ENCODE assay signal across 11 cellular contexts in the genomic region with DNA sequence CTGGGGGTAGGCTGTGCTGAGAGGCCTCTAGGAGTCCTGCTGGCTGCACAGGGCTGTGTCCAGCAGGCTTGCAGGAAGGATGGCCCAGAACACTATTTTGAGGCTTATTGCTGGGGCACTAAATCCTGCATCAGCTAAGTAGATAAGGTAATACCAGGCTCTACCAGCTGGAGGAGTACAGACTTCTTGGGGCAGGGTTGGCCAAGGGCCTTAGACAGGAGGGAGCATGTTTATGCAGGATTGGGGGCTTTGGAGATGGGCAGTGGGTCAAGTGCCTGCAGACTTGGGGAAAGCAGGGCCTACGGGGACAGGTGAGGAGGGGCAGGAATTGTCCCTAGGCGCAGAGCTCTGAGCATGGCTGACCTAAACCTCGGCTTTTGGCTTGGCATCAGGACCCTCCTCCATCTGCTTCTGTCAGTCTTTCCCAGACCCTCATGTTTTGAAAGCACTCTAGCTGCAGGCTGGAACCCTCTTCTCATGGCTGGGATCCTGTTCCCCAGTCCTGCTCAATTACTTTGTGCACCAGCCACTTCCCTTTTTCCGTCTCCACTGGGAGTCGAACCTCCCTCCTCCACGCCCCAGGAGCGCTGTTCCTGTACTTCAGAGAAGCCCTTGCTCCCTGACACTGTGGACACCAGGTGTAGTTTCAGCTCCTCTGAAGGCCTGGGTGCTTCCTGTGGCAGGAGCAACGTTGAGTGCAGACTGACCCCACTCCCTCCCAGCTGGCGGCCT.
DNase-seq lines count a peak whose midpoint lies in the region; ATAC-seq and TF ChIP-seq lines count a peak whose summit lies in the region.
"Had no signal": no experiment of that assay in that cellular context is flagged by ENCODE, and none has a peak within 500 bp of the region (broad histone marks: within the 10 kb centered on the region; RNA-seq: fewer than 3 reads in every experiment).

No MANE protein-coding gene starts in this region.

- H3K27ac ChIP-seq in SJCRH30 = no peak overlapping the region

- no peak for DNase-seq in AG04449 (ENCODE audit: low read depth, low spot score)
- peak; percentile 77 for DNase-seq in H7
- peak; percentile 45 to 67 for DNase-seq in SJCRH30
- DNase-seq in fibroblast of the aortic adventitia (ENCODE audit: low read depth) = no peak
- DNase-seq in cerebellar nuclear complex (lab: John Stamatoyannopoulos, UW) = no peak
- DNase-seq in T-helper 9 cell = no peak
- DNase-seq: activated CD4-positive, alpha-beta T cell treated with anti-CD3 and anti-CD28 coated beads, Interleukin-2, amount 50 U/mL, for 1 hour; CD8-positive, alpha-beta T cell; effector CD4-positive, alpha-beta T cell had no signal

- H3K9me3 ChIP-seq in SJCRH30 (replicated peaks) = no peaks in the 10 kb centered on the region

- H3K4me3 ChIP-seq in AG04449 (ENCODE audit: low read depth, low read length) (no peak overlapping the region), H7 (ENCODE audit: insufficient read depth, low read depth, low read length) (no peak overlapping the region), SJCRH30 (no peak overlapping the region), fibroblast of the aortic adventitia (ENCODE audit: low read depth, low read length) (no peak overlapping the region)

- peaks cover 21% of the 10 kb centered on the region for H3K4me1 ChIP-seq in SJCRH30

- no peaks in the 10 kb centered on the region for H3K27me3 ChIP-seq in H7 (ENCODE audit: control insufficient read depth, insufficient read depth, low read length)
- no peaks in the 10 kb centered on the region for H3K27me3 ChIP-seq in SJCRH30

- POLR2A ChIA-PET in AG04449 (lab: Yijun Ruan, JAX) = no interaction called here

- peak; percentile 9 for TF ChIP-seq CTCF in AG04449 (IDR thresholded peaks at IDR 0.05; ENCODE audit: insufficient read depth, low read length, missing control alignments)
- peak; percentile 34 for TF ChIP-seq CTCF in fibroblast of the aortic adventitia (IDR thresholded peaks at IDR 0.05; ENCODE audit: insufficient read depth, low read length)

- CTCF ChIA-PET in AG04449 (lab: Yijun Ruan, JAX) = interaction anchor here (1.5 to 3.0 kb wide), 5 partner anchors 11 to 37 kb away, joined by 4 to 12 read pairs (median 7); no protein-coding TSS in a partner anchor

- ATAC-seq in HG03521 (IDR thresholded peaks at IDR 0.05; ENCODE audit: unreplicated experiment) (no peak), GM18502 (IDR thresholded peaks at IDR 0.05; ENCODE audit: poor library complexity, unreplicated experiment) (no peak)
- ATAC-seq: CD8-positive, alpha-beta T cell had no signal

- H3K36me3 ChIP-seq in H7 (replicated peaks; ENCODE audit: control insufficient read depth, insufficient read depth, low read length) (no peaks in the 10 kb centered on the region), SJCRH30 (no peaks in the 10 kb centered on the region)

Comparison
In these comparisons a context has a peak if more than half of its experiments do, and no peak if none do; other contexts are left out.
1. DNase-seq: peak in H7 (single experiment) and SJCRH30 (2 of 2); none in AG04449 (single experiment), fibroblast of the aortic adventitia (single experiment), cerebellar nuclear complex (0 of 2) and T-helper 9 cell (single experiment).